In genomic region chr10:45726703-45727420, GRCh38 we compare ENCODE assay signal across 8 cellular contexts. TPM values are rescaled to one million over a fixed set of nuclear protein-coding genes. Genes with fewer than 3 reads are reported as not detected.
DNase-seq lines count a peak whose midpoint lies in the region; ATAC-seq and TF ChIP-seq lines count a peak whose summit lies in the region.
"Not testable (repeated sequence)": the region's sequence is repeated elsewhere in the genome, so short reads cannot be mapped to it uniquely, and the experiment has no call there.

Gene WASHC2C (plus strand): TSS chr10:45727266. CDS start chr10:45727318, 52 bp downstream.

- intact Hi-C loops in Calu3 (cut with micrococcal nuclease; ENCODE audit: unreplicated experiment) = loop anchor here (10.0 kb wide), 1 partner anchor 472 kb away; no protein-coding TSS in a partner anchor

- H3K36me3 ChIP-seq in HUES48 (ENCODE audit: control insufficient read depth, insufficient read depth, low read length); mesendoderm (ENCODE audit: control insufficient read depth, insufficient read depth, low read length): not testable (repeated sequence)

- WGBS in mesendoderm (ENCODE audit: extremely low coverage, insufficient coverage, low lambda C conversion rate) = no CpG with 5 or more reads among the region's 49 CpGs

- not testable (repeated sequence) for H2BK120ac ChIP-seq in mesendoderm (ENCODE audit: low read depth, low read length)

- not testable (repeated sequence) for H2AK5ac ChIP-seq in mesendoderm (ENCODE audit: low read length)

- H3K9ac ChIP-seq in HUES48 (ENCODE audit: low read depth, low read length) (peak within 1 kb of the TSS; percentile 69), mesendoderm (ENCODE audit: low read length) (peak within 1 kb of the TSS; percentile 67)

- TSS peak; percentile 88 for BruUV-seq in Calu3 (replicated peaks; lab: Mats Ljungman, UMichigan)

- H3K36me3 Mint-ChIP-seq in Calu3 (ENCODE audit: insufficient read depth, unreplicated experiment) = peaks cover 11% of the 10 kb centered on the region

- H3K9me3 ChIP-seq in HUES48 (ENCODE audit: control insufficient read depth, insufficient read depth, low read length) = not testable (repeated sequence)

- H3K27me3 Mint-ChIP-seq in Calu3 (ENCODE audit: unreplicated experiment) = not testable (repeated sequence)

- H3K4me1 Mint-ChIP-seq in Calu3 (ENCODE audit: low read depth, unreplicated experiment) = not testable (repeated sequence)

- H3K4me3 ChIP-seq in HUES48 (ENCODE audit: low read depth, low read length) = peak within 1 kb of the TSS; percentile 90
- peak within 1 kb of the TSS; percentile 53 for H3K4me3 ChIP-seq in mesendoderm (ENCODE audit: low read length)

- in situ Hi-C loops in endometrial microvascular endothelial cells (cut with HindIII; ENCODE audit: inconsistent ontology term, low pct_unique_long_range_greater_than_20kb, low sequenced_read_pairs) = not testable (repeated sequence)

- H3K4me2 ChIP-seq in mesendoderm (ENCODE audit: low read length) = not testable (repeated sequence)

- H4K5ac ChIP-seq in mesendoderm (ENCODE audit: low read length) = not testable (repeated sequence)

- peak within 1 kb of the TSS; percentile 84 for H3K56ac ChIP-seq in mesendoderm (ENCODE audit: low read length)

- H3K4ac ChIP-seq in mesendoderm (ENCODE audit: low read depth, low read length) = not testable (repeated sequence)

- TF ChIP-seq CTCF in Calu3 (IDR thresholded peaks at IDR 0.05; ENCODE audit: unreplicated experiment) = not testable (repeated sequence)

- H4K8ac ChIP-seq in mesendoderm (ENCODE audit: low read depth, low read length) = not testable (repeated sequence)

- peak within 1 kb of the TSS; percentile 51 for H3K27ac ChIP-seq in HUES48 (ENCODE audit: low read depth, low read length)
- not testable (repeated sequence) for H3K27ac ChIP-seq in mesendoderm (ENCODE audit: low read depth, low read length)

- DNase-seq in Calu3 (peak; percentile 95), OCI-M1 (lab: John Stamatoyannopoulos, UW) (peak; percentile 93), activated T-cell treated with anti-CD3 and anti-CD28 coated beads for 1 hour (ENCODE audit: low read depth) (peak; percentile 88), mesendoderm (peak; percentile 77)
- DNase-seq in stimulated activated CD8-positive, alpha-beta memory T cell treated with anti-CD3 and anti-CD28 coated beads, Interleukin-12 subunit alpha, Interleukin-12 subunit beta, amount 100 ng/mL, for 4 hours (ENCODE audit: low read depth) = peak; percentile 94

- H3K4me1 ChIP-seq in HUES48 (ENCODE audit: control insufficient read depth, insufficient read depth, low read length); mesendoderm (ENCODE audit: control insufficient read depth, low read depth, low read length): not testable (repeated sequence)

- peak; percentile 97 for ATAC-seq in GM21447 (IDR thresholded peaks at IDR 0.05; ENCODE audit: unreplicated experiment)

- not testable (repeated sequence) for H2BK15ac ChIP-seq in mesendoderm (replicated peaks; ENCODE audit: low read depth)

- H3K79me1 ChIP-seq in mesendoderm (ENCODE audit: low read length) = not testable (repeated sequence)

- H3K4me3 Mint-ChIP-seq in Calu3 (ENCODE audit: low read depth, unreplicated experiment) = peak within 1 kb of the TSS; percentile 87

- H2BK5ac ChIP-seq in mesendoderm (ENCODE audit: low read length) = not testable (repeated sequence)

- not testable (repeated sequence) for H3K18ac ChIP-seq in mesendoderm (ENCODE audit: low read length)

- CTCF ChIA-PET in Calu3 (lab: Charles Lee) = not testable (repeated sequence)

- not testable (repeated sequence) for H3K9me3 Mint-ChIP-seq in Calu3 (ENCODE audit: low read depth, unreplicated experiment)

- peak within 1 kb of the TSS; percentile 66 for H3K27ac Mint-ChIP-seq in Calu3 (ENCODE audit: unreplicated experiment)

- not testable (repeated sequence) for H3K27me3 ChIP-seq in HUES48 (ENCODE audit: control insufficient read depth, insufficient read depth, low read length); mesendoderm (ENCODE audit: insufficient read depth, low read length, poor library complexity)

- H3K23ac ChIP-seq in mesendoderm (ENCODE audit: low read length) = not testable (repeated sequence)

- not testable (repeated sequence) for H3K79me2 ChIP-seq in mesendoderm (ENCODE audit: control insufficient read depth, insufficient read depth, low read length)

RNA-seq across cellular contexts. Expression of gene WASHC2C, which starts in this region (rescaled TPM):
- total RNA-seq in Calu3 (2022) (25.5 and 31.9 TPM in 2 replicates), endometrial microvascular endothelial cells (ENCODE audit: inconsistent ontology term) (31.2 TPM)
- 14.5 TPM for polyA plus RNA-seq in mesendoderm (2013, experiment 1 of 2)
- polyA plus RNA-seq in mesendoderm (2013, experiment 2 of 2) = 15.3 TPM
